ENCODE assay signal across 23 cellular contexts in genomic region chr9:136078498-136079011, GRCh38. TPM values are rescaled to one million over a fixed set of nuclear protein-coding genes. Genes with fewer than 3 reads are reported as not detected.
DNase-seq lines count a peak whose midpoint lies in the region; ATAC-seq and TF ChIP-seq lines count a peak whose summit lies in the region.
"Had no signal": no experiment of that assay in that cellular context is flagged by ENCODE, and none has a peak within 500 bp of the region (broad histone marks: within the 10 kb centered on the region; RNA-seq: fewer than 3 reads in every experiment).

No MANE protein-coding gene starts in this region.

- 80% methylated on average over 24 of the region's 27 CpGs for WGBS in esophagus muscularis mucosa

- peak; percentile 8 for DNase-seq in BE2C
- DNase-seq in H7, result peak; percentile 52
- no peak for DNase-seq in esophagus muscularis mucosa (ENCODE audit: extremely low spot score)
- DNase-seq in LoVo (ENCODE audit: low spot score), result no peak
- DNase-seq in NCI-H1694 treated with DMSO at 0.1 percent for 48 hours (lab: John Stamatoyannopoulos, UW), result no peak
- DNase-seq in DMS 273 (lab: John Stamatoyannopoulos, UW; ENCODE audit: unreplicated experiment), result no peak
- DNase-seq: activated CD4-positive, alpha-beta T cell treated with anti-CD3 and anti-CD28 coated beads, Interleukin-2, amount 10 ng/mL, durations not matched to agents 24 days and 14 days; activated naive CD4-positive, alpha-beta T cell; activated T-cell treated with anti-CD3 and anti-CD28 coated beads, Interleukin-2, amount 50 U/mL, for 48 hours; amniotic stem cell; DND-41; HFFc6; midbrain; natural killer cell; NCI-H446; NCI-H774; stimulated activated naive CD4-positive, alpha-beta T cell; T1000 had no signal

- no peak overlapping the region for H3K4me3 ChIP-seq in BE2C (ENCODE audit: low read depth, low read length)
- no peak overlapping the region for H3K4me3 ChIP-seq in H7 (ENCODE audit: insufficient read depth, low read depth, low read length)
- no peak overlapping the region for H3K4me3 ChIP-seq in esophagus muscularis mucosa
- H3K4me3 ChIP-seq in neutrophil (ENCODE audit: low read depth in 1 of 2, low read length in 1 of 2), result no peak overlapping the region
- H3K4me3 ChIP-seq: pancreas had no signal

- peak overlapping the region; percentile 63 to 81 (median 74) for H3K27ac ChIP-seq in esophagus muscularis mucosa (replicated peaks in 1 of 4)
- peak overlapping the region; percentile 85 for H3K27ac ChIP-seq in neutrophil
- H3K27ac ChIP-seq: C4-2B, KMS-11 had no signal

- no peak for TF ChIP-seq EP300 in esophagus muscularis mucosa (IDR thresholded peaks at IDR 0.05)

- TF ChIP-seq POLR2A in esophagus muscularis mucosa (IDR thresholded peaks at IDR 0.05; ENCODE audit: low read depth), result no peak

- ATAC-seq in HG02973 (IDR thresholded peaks at IDR 0.05; ENCODE audit: unreplicated experiment), result no peak
- ATAC-seq: natural killer cell had no signal

- no peaks in the 10 kb centered on the region for H3K36me3 ChIP-seq in BE2C
- H3K36me3 ChIP-seq in H7 (replicated peaks; ENCODE audit: control insufficient read depth, insufficient read depth, low read length), result no peaks in the 10 kb centered on the region
- peaks cover 0 to 27% (median 10%) of the 10 kb centered on the region in 4 donors for H3K36me3 ChIP-seq in esophagus muscularis mucosa
- peaks cover 25% of the 10 kb centered on the region for H3K36me3 ChIP-seq in neutrophil
- H3K36me3 ChIP-seq: pancreas had no signal

- intact Hi-C loops in esophagus muscularis mucosa (cut with DNase I), result no loop called here

- TF ChIP-seq CTCF in BE2C (IDR thresholded peaks at IDR 0.05; ENCODE audit: low read depth, low read length) (no peak), esophagus muscularis mucosa (IDR thresholded peaks at IDR 0.05) (no peak), neutrophil (IDR thresholded peaks at IDR 0.05) (no peak)

- no peaks in the 10 kb centered on the region for H3K9me3 ChIP-seq in BE2C
- H3K9me3 ChIP-seq in esophagus muscularis mucosa, result no peaks in the 10 kb centered on the region
- no peaks in the 10 kb centered on the region for H3K9me3 ChIP-seq in neutrophil
- H3K9me3 ChIP-seq: pancreas had no signal

- no peaks in the 10 kb centered on the region for H3K4me1 ChIP-seq in BE2C
- H3K4me1 ChIP-seq in esophagus muscularis mucosa, result peaks cover 53 to 97% (median 93%) of the 10 kb centered on the region in 4 donors
- H3K4me1 ChIP-seq in neutrophil (ENCODE audit: control insufficient read depth in 1 of 2, insufficient read depth in 1 of 2, low read depth in 1 of 2, low read length in 1 of 2), result peaks cover 20 to 50% of the 10 kb centered on the region in 2 experiments

- H3K27me3 ChIP-seq in BE2C, result no peaks in the 10 kb centered on the region
- H3K27me3 ChIP-seq in H7 (ENCODE audit: control insufficient read depth, insufficient read depth, low read length), result no peaks in the 10 kb centered on the region
- H3K27me3 ChIP-seq in esophagus muscularis mucosa, result no peaks in the 10 kb centered on the region
- no peaks in the 10 kb centered on the region for H3K27me3 ChIP-seq in neutrophil
- H3K27me3 ChIP-seq: pancreas had no signal

RNA-seq across cellular contexts. Expression of gene NACC2, which starts 16.5 kb away (rescaled TPM):
- polyA plus RNA-seq in BE2C (2012; ENCODE audit: insufficient read depth, insufficient read length, low read depth), result 7.1 TPM
- total RNA-seq in H7 (2014; rRNA removed; shearing (Covaris generic)), result 16.6 and 19.3 TPM in 2 replicates
- total RNA-seq in esophagus muscularis mucosa, result 100 to 1,000 TPM in 3 of 4 donors, 10 to 100 TPM in 1; 93.8 to 192 (median 142) TPM

RNA-seq across cellular contexts. Expression of gene TMEM250, which starts 40.1 kb away (rescaled TPM):
- 50.2 TPM for polyA plus RNA-seq in BE2C (2012; ENCODE audit: insufficient read depth, insufficient read length, low read depth)
- total RNA-seq in H7 (2014; rRNA removed; shearing (Covaris generic)), result 50.7 and 66.1 TPM in 2 replicates
- 10 to 100 TPM; 33.6 to 77.6 (median 59.4) TPM for total RNA-seq in esophagus muscularis mucosa

Comparison
In these comparisons a context has a peak if more than half of its experiments do, and no peak if none do; other contexts are left out.
1. DNase-seq: peak in BE2C (single experiment) and H7 (single experiment); none in esophagus muscularis mucosa (single experiment), LoVo (single experiment), NCI-H1694 treated with DMSO at 0.1 percent for 48 hours (single experiment) and DMS 273 (single experiment).